Comparison of ENCODE assay signal across 8 cellular contexts in genomic region chr11:61071208-61071681, GRCh38. TPM values are rescaled to one million over a fixed set of nuclear protein-coding genes. Genes with fewer than 3 reads are reported as not detected.
DNase-seq lines count a peak whose midpoint lies in the region; ATAC-seq and TF ChIP-seq lines count a peak whose summit lies in the region.

No MANE protein-coding gene starts in this region.

- H3K4me2 ChIP-seq in GM23338, result no peak overlapping the region

- H3K9me3 ChIP-seq in lower lobe of right lung, result no peaks in the 10 kb centered on the region

- H3K79me2 ChIP-seq in GM23338 (replicated peaks; ENCODE audit: insufficient read depth), result no peaks in the 10 kb centered on the region

- no peak for DNase-seq in lower lobe of right lung
- no peak for DNase-seq in SK-N-DZ (ENCODE audit: low spot score)
- no peak for DNase-seq in GM23338 (ENCODE audit: low spot score)
- DNase-seq in nucleus accumbens (lab: John Stamatoyannopoulos, UW), result no peak

- H3K27ac Mint-ChIP-seq in GM23338, result no peak overlapping the region

- H3K4me1 Mint-ChIP-seq in GM23338, result no peaks in the 10 kb centered on the region

- H3K36me3 Mint-ChIP-seq in GM23338 (ENCODE audit: low read depth), result no peaks in the 10 kb centered on the region

- H3K9me2 ChIP-seq in GM23338 (ENCODE audit: insufficient read depth), result no peaks in the 10 kb centered on the region

- no peaks in the 10 kb centered on the region for H3F3A ChIP-seq in GM23338 (replicated peaks; ENCODE audit: low read depth)

- H3K36me3 ChIP-seq in lower lobe of right lung (no peaks in the 10 kb centered on the region), GM23338 (ENCODE audit: insufficient read depth) (no peaks in the 10 kb centered on the region)

- peaks cover 3% of the 10 kb centered on the region for H3K27me3 Mint-ChIP-seq in GM23338 (ENCODE audit: insufficient read depth, low read depth, poor library complexity)

- TF ChIP-seq CTCF in VCaP (conservative IDR thresholded peaks at IDR 0.05), result no peak
- TF ChIP-seq CTCF in lower lobe of right lung (IDR thresholded peaks at IDR 0.05), result no peak
- no peak for TF ChIP-seq CTCF in GM23338 (conservative IDR thresholded peaks at IDR 0.05; ENCODE audit: low read depth in 2 of 2)

- ATAC-seq in GM18517 (IDR thresholded peaks at IDR 0.05; ENCODE audit: unreplicated experiment) (peak; percentile 65), HG02852 (IDR thresholded peaks at IDR 0.05; ENCODE audit: unreplicated experiment) (peak; percentile 77), lower lobe of right lung (peak; percentile 40 to 58), GM23338 (no peak), HG02642 (IDR thresholded peaks at IDR 0.05; ENCODE audit: poor library complexity, unreplicated experiment) (no peak)

- H3K4me3 Mint-ChIP-seq in GM23338, result no peak overlapping the region

- H3K27ac ChIP-seq in VCaP (peak overlapping the region; percentile 42), lower lobe of right lung (peak overlapping the region; percentile 57), GM23338 (ENCODE audit: low read depth) (no peak overlapping the region)

- H3K27me3 ChIP-seq in lower lobe of right lung (ENCODE audit: low read depth) (no peaks in the 10 kb centered on the region), GM23338 (ENCODE audit: insufficient read depth) (no peaks in the 10 kb centered on the region)

- no peak overlapping the region for H2AFZ ChIP-seq in GM23338

- H3K9me3 Mint-ChIP-seq in GM23338, result 0 out of 3 replicates have a peak, but pooled peaks cover 2% of the 10 kb centered on the region

- no peaks in the 10 kb centered on the region for H4K20me1 ChIP-seq in GM23338 (replicated peaks; ENCODE audit: insufficient read depth)

- peaks cover 11% of the 10 kb centered on the region for H3K4me1 ChIP-seq in lower lobe of right lung
- H3K4me1 ChIP-seq in GM23338 (ENCODE audit: insufficient read depth), result no peaks in the 10 kb centered on the region

- intact Hi-C loops in lower lobe of right lung (cut with DNase I), result no loop called here

- H3K4me3 ChIP-seq in lower lobe of right lung, result no peak overlapping the region
- no peak overlapping the region for H3K4me3 ChIP-seq in GM23338

TF ChIP-seq in GM23338, 12 proteins besides CTCF, POLR2A, EP300 and RAD21:
- TF ChIP-seq CREB1 (CRISPR knock-in tag; IDR thresholded peaks at IDR 0.05; ENCODE audit: low read depth) (no peak), EZH2phosphoT487 (IDR thresholded peaks at IDR 0.05; ENCODE audit: unreplicated experiment) (no peak), ZNF114 (CRISPR knock-in tag; IDR thresholded peaks at IDR 0.05) (no peak)
- TF ChIP-seq, protein P1, sequence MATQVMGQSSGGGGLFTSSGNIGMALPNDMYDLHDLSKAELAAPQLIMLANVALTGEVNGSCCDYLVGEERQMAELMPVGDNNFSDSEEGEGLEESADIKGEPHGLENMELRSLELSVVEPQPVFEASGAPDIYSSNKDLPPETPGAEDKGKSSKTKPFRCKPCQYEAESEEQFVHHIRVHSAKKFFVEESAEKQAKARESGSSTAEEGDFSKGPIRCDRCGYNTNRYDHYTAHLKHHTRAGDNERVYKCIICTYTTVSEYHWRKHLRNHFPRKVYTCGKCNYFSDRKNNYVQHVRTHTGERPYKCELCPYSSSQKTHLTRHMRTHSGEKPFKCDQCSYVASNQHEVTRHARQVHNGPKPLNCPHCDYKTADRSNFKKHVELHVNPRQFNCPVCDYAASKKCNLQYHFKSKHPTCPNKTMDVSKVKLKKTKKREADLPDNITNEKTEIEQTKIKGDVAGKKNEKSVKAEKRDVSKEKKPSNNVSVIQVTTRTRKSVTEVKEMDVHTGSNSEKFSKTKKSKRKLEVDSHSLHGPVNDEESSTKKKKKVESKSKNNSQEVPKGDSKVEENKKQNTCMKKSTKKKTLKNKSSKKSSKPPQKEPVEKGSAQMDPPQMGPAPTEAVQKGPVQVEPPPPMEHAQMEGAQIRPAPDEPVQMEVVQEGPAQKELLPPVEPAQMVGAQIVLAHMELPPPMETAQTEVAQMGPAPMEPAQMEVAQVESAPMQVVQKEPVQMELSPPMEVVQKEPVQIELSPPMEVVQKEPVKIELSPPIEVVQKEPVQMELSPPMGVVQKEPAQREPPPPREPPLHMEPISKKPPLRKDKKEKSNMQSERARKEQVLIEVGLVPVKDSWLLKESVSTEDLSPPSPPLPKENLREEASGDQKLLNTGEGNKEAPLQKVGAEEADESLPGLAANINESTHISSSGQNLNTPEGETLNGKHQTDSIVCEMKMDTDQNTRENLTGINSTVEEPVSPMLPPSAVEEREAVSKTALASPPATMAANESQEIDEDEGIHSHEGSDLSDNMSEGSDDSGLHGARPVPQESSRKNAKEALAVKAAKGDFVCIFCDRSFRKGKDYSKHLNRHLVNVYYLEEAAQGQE (IDR thresholded peaks at IDR 0.05; ENCODE audit: unreplicated experiment), result no peak

RNA-seq across cellular contexts. Expression of gene CD5, which starts 31.0 kb away (rescaled TPM):
- 3.5 TPM for total RNA-seq in lower lobe of right lung
- polyA plus RNA-seq in SK-N-DZ (2014; cell fraction: cytosol; rRNA removed), result 0.10 TPM in 1 of 2 replicates, not detected in the other
- 0.05 TPM in 1 of 2 replicates, not detected in the other for polyA plus RNA-seq in SK-N-DZ (2014; cell fraction: nucleus; rRNA removed)
- total RNA-seq in GM23338 (2014; rRNA removed; shearing (Covaris generic)), result not detected in 2 replicates
- not detected in 2 replicates for polyA plus RNA-seq in GM23338 (2016; fragmentation: Nextera tagmentation; extraction: Ambion mirVana)

Comparison
In these comparisons a context has a peak if more than half of its experiments do, and no peak if none do; other contexts are left out.
1. ATAC-seq: peak in GM18517 (single experiment), HG02852 (single experiment) and lower lobe of right lung (2 of 2); none in GM23338 (single experiment) and HG02642 (single experiment).